Comparison of ENCODE assay signal across 18 cellular contexts in the genomic region with DNA sequence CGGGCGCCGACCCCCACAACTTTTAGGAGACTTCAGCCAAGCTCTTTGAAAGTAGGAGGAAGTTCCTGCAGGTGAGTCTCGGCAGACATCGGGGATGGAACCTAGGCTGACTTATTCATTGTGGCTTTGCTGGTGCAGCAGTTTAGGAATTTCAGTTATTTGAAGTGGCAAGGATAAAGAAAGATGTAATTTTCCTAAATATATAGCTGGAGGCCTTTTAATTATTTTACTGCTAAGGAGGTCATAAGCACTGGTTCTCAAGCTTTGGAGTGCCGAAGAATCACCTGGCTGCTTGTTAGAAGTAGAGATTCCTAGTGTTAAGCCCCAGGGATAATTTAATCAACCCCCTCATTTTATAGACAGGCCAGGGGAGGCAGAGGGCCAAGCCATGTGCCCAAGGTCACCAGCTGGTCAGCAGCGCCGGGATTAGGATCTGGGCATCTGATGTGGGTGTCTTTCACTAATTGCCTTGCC. TPM values are rescaled to one million over a fixed set of nuclear protein-coding genes. Genes with fewer than 3 reads are reported as not detected.
DNase-seq lines count a peak whose midpoint lies in the region; ATAC-seq and TF ChIP-seq lines count a peak whose summit lies in the region.
"Had no signal": no experiment of that assay in that cellular context is flagged by ENCODE, and none has a peak within 500 bp of the region (broad histone marks: within the 10 kb centered on the region; RNA-seq: fewer than 3 reads in every experiment).

No MANE protein-coding gene starts in this region.

- peak; percentile 31 for DNase-seq in DMS 273 treated with DMSO at 0.1 percent for 48 hours (lab: John Stamatoyannopoulos, UW)
- peak; percentile 79 for DNase-seq in NCI-H524 treated with DMSO at 0.1 percent for 48 hours (lab: John Stamatoyannopoulos, UW)
- peak; percentile 45 for DNase-seq in glomerular visceral epithelial cell (ENCODE audit: extremely low spot score)
- DNase-seq in osteocyte (ENCODE audit: extremely low spot score, unreplicated experiment) = no peak
- DNase-seq in foreskin fibroblast = no peak
- DNase-seq in GM19238 (ENCODE audit: insufficient read length, low spot score) = no peak
- DNase-seq: CD8-positive, alpha-beta T cell; DMS79; IMR-90; MG63; NCI-H1092; NCI-H1436 treated with DMSO at 0.1 percent for 48 hours; NCI-H2029; NCI-H2171; NCI-H446; SJCRH30 had no signal

- H3K27me3 Mint-ChIP-seq in osteocyte (ENCODE audit: unreplicated experiment) = no peaks in the 10 kb centered on the region

- peak overlapping the region; percentile 74 for H3K27ac Mint-ChIP-seq in osteocyte (ENCODE audit: unreplicated experiment)
- H3K27ac Mint-ChIP-seq: CD8-positive, alpha-beta T cell had no signal

- H3K9me3 Mint-ChIP-seq in osteocyte (ENCODE audit: unreplicated experiment) = no peaks in the 10 kb centered on the region
- H3K9me3 Mint-ChIP-seq: CD8-positive, alpha-beta T cell had no signal

- H3K4me3 ChIP-seq in foreskin fibroblast (ENCODE audit: low read depth in 1 of 2, low read length in 2 of 2) = no peak overlapping the region
- H3K4me3 ChIP-seq: BLaER1 treated with 17β-estradiol and CSF1 and Interleukin-3, amounts not matched to agents 10 nM and 100 nM; MG63; SJCRH30 had no signal

- no peak for ATAC-seq in HG02981 (IDR thresholded peaks at IDR 0.05; ENCODE audit: unreplicated experiment)
- ATAC-seq: CD8-positive, alpha-beta T cell had no signal

- TF ChIP-seq CTCF in osteocyte (IDR thresholded peaks at IDR 0.05) (no peak), foreskin fibroblast (IDR thresholded peaks at IDR 0.05; ENCODE audit: low read depth, low read length) (no peak)

- peaks cover 5% of the 10 kb centered on the region for H3K36me3 Mint-ChIP-seq in osteocyte (ENCODE audit: unreplicated experiment)
- H3K36me3 Mint-ChIP-seq: CD8-positive, alpha-beta T cell had no signal

- H3K4me3 Mint-ChIP-seq in osteocyte (ENCODE audit: unreplicated experiment) = no peak overlapping the region
- H3K4me3 Mint-ChIP-seq: CD8-positive, alpha-beta T cell had no signal

- H3K4me1 Mint-ChIP-seq in osteocyte (ENCODE audit: unreplicated experiment) = peaks cover 22% of the 10 kb centered on the region

RNA-seq across cellular contexts. Expression of a gene that starts 28.9 kb away (rescaled TPM):
- total RNA-seq in osteocyte = 126 and 138 TPM in 2 replicates
- total RNA-seq: CD8-positive, alpha-beta T cell had no signal

Comparison
In these comparisons a context has a peak if more than half of its experiments do, and no peak if none do; other contexts are left out.
1. DNase-seq: peak in DMS 273 treated with DMSO at 0.1 percent for 48 hours (single experiment), NCI-H524 treated with DMSO at 0.1 percent for 48 hours (single experiment) and glomerular visceral epithelial cell (single experiment); none in osteocyte (single experiment), foreskin fibroblast (0 of 2) and GM19238 (single experiment).